ENCODE assay signal across 31 cellular contexts in genomic region chr10:101767966-101768790, GRCh38. TPM values are rescaled to one million over a fixed set of nuclear protein-coding genes. Genes with fewer than 3 reads are reported as not detected.
"Had no signal": no experiment of that assay in that cellular context is flagged by ENCODE, and none has a peak within 500 bp of the region (broad histone marks: within the 10 kb centered on the region; RNA-seq: fewer than 3 reads in every experiment).

No MANE protein-coding gene starts in this region.

- H3K4me1 ChIP-seq: adrenal gland, ascending aorta, esophagus squamous epithelium, gastrocnemius medialis, lower lobe of right lung, psoas muscle, right atrium auricular region had no signal

- H3K4me3 Mint-ChIP-seq: activated B cell treated with CpG ODN at 0.5 μM for 24 hours; activated CD4-positive, alpha-beta T cell treated with anti-CD3 and anti-CD28 coated beads for 36 hours; activated naive CD8-positive, alpha-beta T cell; activated T-cell treated with anti-CD3 and anti-CD28 coated beads, Interleukin-2, amount 50 U/mL, for 4 hours; naive B cell; neural crest cell had no signal

- DNase-seq: activated B cell treated with CpG ODN at 0.5 μM for 24 hours; activated CD4-positive, alpha-beta T cell treated with anti-CD3 and anti-CD28 coated beads for 36 hours; activated CD4-positive, alpha-beta T cell treated with anti-CD3 and anti-CD28 coated beads, Interleukin-2, amount 50 U/mL, for 4 hours; activated CD8-positive, alpha-beta memory T cell treated with anti-CD3 and anti-CD28 coated beads for 24 hours; activated CD8-positive, alpha-beta memory T cell treated with anti-CD3 and anti-CD28 coated beads, Interleukin-2, amount 50 U/mL, for 48 hours; activated naive CD4-positive, alpha-beta T cell; activated T-cell treated with anti-CD3 and anti-CD28 coated beads, Interleukin-2, amount 50 U/mL, for 4 hours; adrenal gland; brain microvascular endothelial cell; central memory CD4-positive, alpha-beta T cell; effector memory CD4-positive, alpha-beta T cell; esophagus squamous epithelium; gastrocnemius medialis; hypothalamus; lower lobe of right lung; mesendoderm; naive B cell; ovary; psoas muscle; stimulated activated CD4-positive, alpha-beta T cell treated with anti-CD3 and anti-CD28 coated beads, Interleukin-4, amount 100 ng/mL, for 24 hours; stimulated activated naive CD4-positive, alpha-beta T cell treated with Interleukin-2 at 50 U/mL for 16 hours; T1000 had no signal

- H3K27ac ChIP-seq: adrenal gland, ascending aorta, brain microvascular endothelial cell, esophagus squamous epithelium, gastrocnemius medialis, lower lobe of right lung, ovary, psoas muscle, right atrium auricular region had no signal

- H3K9me3 ChIP-seq: adrenal gland, ascending aorta, esophagus squamous epithelium, gastrocnemius medialis, lower lobe of right lung, ovary, psoas muscle, right atrium auricular region, upper lobe of left lung had no signal

- H3K4me3 ChIP-seq: adrenal gland, ascending aorta, esophagus squamous epithelium, gastrocnemius medialis, lower lobe of right lung, ovary, psoas muscle, right atrium auricular region, upper lobe of left lung had no signal

- H3K27me3 ChIP-seq: ovary had no signal

- H3K27ac Mint-ChIP-seq: activated B cell treated with CpG ODN at 0.5 μM for 24 hours; activated CD4-positive, alpha-beta T cell treated with anti-CD3 and anti-CD28 coated beads for 36 hours; activated naive CD8-positive, alpha-beta T cell; activated T-helper 2 cell treated with anti-CD3 and anti-CD28 coated beads, Interferon-gamma antibody, Interleukin-2, Interleukin-4, amounts not matched to agents 10 μg/mL and 5 μg/mL and 100 μg/mL, durations not matched to agents 14 hours and 24 hours and 36 hours had no signal

- H3K36me3 Mint-ChIP-seq: activated naive CD8-positive, alpha-beta T cell; naive B cell had no signal

- H3K4me1 Mint-ChIP-seq: activated B cell treated with CpG ODN at 0.5 μM for 24 hours; activated CD4-positive, alpha-beta T cell treated with anti-CD3 and anti-CD28 coated beads for 36 hours; neural crest cell had no signal

- H3K9me3 Mint-ChIP-seq: activated B cell treated with CpG ODN at 0.5 μM for 24 hours; activated T-cell treated with anti-CD3 and anti-CD28 coated beads, Interleukin-2, amount 50 U/mL, for 4 hours; activated T-helper 2 cell treated with anti-CD3 and anti-CD28 coated beads, Interferon-gamma antibody, Interleukin-2, Interleukin-4, amounts not matched to agents 10 μg/mL and 5 μg/mL and 100 μg/mL, durations not matched to agents 14 hours and 24 hours and 36 hours; naive B cell; neural crest cell had no signal

- H3K36me3 ChIP-seq: adrenal gland, ascending aorta, brain microvascular endothelial cell, esophagus squamous epithelium, gastrocnemius medialis, lower lobe of right lung, ovary, right atrium auricular region, upper lobe of left lung had no signal

RNA-seq across cellular contexts. Expression of gene FGF8, which starts 7.7 kb away (rescaled TPM):
- total RNA-seq: activated B cell treated with CpG ODN at 0.5 μM for 24 hours; activated T-helper 2 cell treated with anti-CD3 and anti-CD28 coated beads, Interferon-gamma antibody, Interleukin-2, Interleukin-4, amounts not matched to agents 10 μg/mL and 5 μg/mL and 100 μg/mL, durations not matched to agents 14 hours and 24 hours and 36 hours; adrenal gland; ascending aorta; dermis microvascular lymphatic vessel endothelial cell; esophagus squamous epithelium; gastrocnemius medialis; lower lobe of right lung; mucosa of gallbladder; ovary; psoas muscle; right atrium auricular region; T-helper 1 cell treated with Interleukin-12 subunit alpha and Interleukin-12 subunit beta and Interleukin-4 antibody, amounts not matched to agents 30 ng/mL and 1 ng/mL, for 36 hours had no signal
